Comparison of ENCODE assay signal across 25 cellular contexts in the genomic region with DNA sequence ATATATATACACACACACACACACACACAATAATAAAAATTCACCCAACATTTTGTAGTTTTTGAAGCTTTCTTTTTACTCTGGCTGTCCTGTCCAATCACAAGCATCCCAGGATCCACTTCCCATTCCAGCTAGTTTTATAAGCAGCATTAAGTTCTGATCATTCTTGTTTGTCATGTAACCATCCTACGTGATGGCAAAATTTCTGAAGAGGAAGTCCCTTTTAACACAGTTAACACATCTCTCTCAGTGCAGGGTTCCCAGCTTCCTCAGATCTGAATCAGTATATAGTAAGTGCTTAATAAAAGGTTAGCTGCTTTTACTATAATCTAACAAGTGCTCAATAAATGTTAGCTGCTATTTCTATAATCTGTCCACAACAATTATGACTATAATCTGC.
"Had no signal": no experiment of that assay in that cellular context is flagged by ENCODE, and none has a peak within 500 bp of the region (broad histone marks: within the 10 kb centered on the region; RNA-seq: fewer than 3 reads in every experiment).

No MANE protein-coding gene starts in this region.

- H3K4me3 Mint-ChIP-seq: activated CD4-positive, alpha-beta T cell treated with anti-CD3 and anti-CD28 coated beads for 36 hours; activated CD4-positive, alpha-beta T cell treated with anti-CD3 and anti-CD28 coated beads, Interleukin-2, amount 10 ng/mL, durations not matched to agents 7 days and 5 days; activated CD8-positive, alpha-beta T cell treated with anti-CD3 and anti-CD28 coated beads, Interleukin-2, amount 10 ng/mL, durations not matched to agents 7 days and 5 days; activated naive CD4-positive, alpha-beta T cell treated with anti-CD3 and anti-CD28 coated beads, Interleukin-2, amount 50 U/mL, for 24 hours; activated naive CD8-positive, alpha-beta T cell treated with anti-CD3 and anti-CD28 coated beads, Interleukin-2, amount 10 ng/mL, durations not matched to agents 7 days and 5 days; activated T-cell treated with anti-CD3 and anti-CD28 coated beads, Interleukin-2, amount 50 U/mL, for 24 hours had no signal

- H3K27me3 Mint-ChIP-seq: activated CD4-positive, alpha-beta T cell treated with anti-CD3 and anti-CD28 coated beads, Interleukin-2, amount 10 ng/mL, durations not matched to agents 7 days and 5 days; activated naive CD4-positive, alpha-beta T cell treated with anti-CD3 and anti-CD28 coated beads, Interleukin-2, amount 50 U/mL, for 24 hours; activated naive CD8-positive, alpha-beta T cell treated with anti-CD3 and anti-CD28 coated beads, Interleukin-2, amount 10 ng/mL, durations not matched to agents 7 days and 5 days; activated T-cell treated with anti-CD3 and anti-CD28 coated beads, Interleukin-2, amount 50 U/mL, for 24 hours had no signal

- ATAC-seq: activated CD4-positive, alpha-beta T cell treated with anti-CD3 and anti-CD28 coated beads for 36 hours; activated CD8-positive, alpha-beta T cell treated with anti-CD3 and anti-CD28 coated beads, Interleukin-2, amount 10 ng/mL, durations not matched to agents 7 days and 5 days; body of pancreas; K562 had no signal

- H3K27ac Mint-ChIP-seq: activated CD4-positive, alpha-beta T cell treated with anti-CD3 and anti-CD28 coated beads for 36 hours; activated CD4-positive, alpha-beta T cell treated with anti-CD3 and anti-CD28 coated beads, Interleukin-2, amount 10 ng/mL, durations not matched to agents 7 days and 5 days; activated CD8-positive, alpha-beta T cell treated with anti-CD3 and anti-CD28 coated beads, Interleukin-2, amount 10 ng/mL, durations not matched to agents 7 days and 5 days; activated naive CD4-positive, alpha-beta T cell treated with anti-CD3 and anti-CD28 coated beads, Interleukin-2, amount 50 U/mL, for 24 hours; activated naive CD8-positive, alpha-beta T cell treated with anti-CD3 and anti-CD28 coated beads, Interleukin-2, amount 10 ng/mL, durations not matched to agents 7 days and 5 days; activated T-cell treated with anti-CD3 and anti-CD28 coated beads, Interleukin-2, amount 50 U/mL, for 24 hours; activated T-helper 2 cell treated with anti-CD3 and anti-CD28 coated beads, Interferon-gamma antibody, Interleukin-2, Interleukin-4, amounts not matched to agents 10 μg/mL and 5 μg/mL and 100 μg/mL, durations not matched to agents 14 hours and 24 hours and 36 hours had no signal

- H3K4me1 Mint-ChIP-seq: activated CD4-positive, alpha-beta T cell treated with anti-CD3 and anti-CD28 coated beads for 36 hours; activated CD4-positive, alpha-beta T cell treated with anti-CD3 and anti-CD28 coated beads, Interleukin-2, amount 10 ng/mL, durations not matched to agents 7 days and 5 days; activated naive CD4-positive, alpha-beta T cell treated with anti-CD3 and anti-CD28 coated beads, Interleukin-2, amount 50 U/mL, for 24 hours; activated naive CD8-positive, alpha-beta T cell treated with anti-CD3 and anti-CD28 coated beads, Interleukin-2, amount 10 ng/mL, durations not matched to agents 7 days and 5 days had no signal

- H3K9me3 Mint-ChIP-seq: activated CD4-positive, alpha-beta T cell treated with anti-CD3 and anti-CD28 coated beads, Interleukin-2, amount 10 ng/mL, durations not matched to agents 7 days and 5 days; activated naive CD4-positive, alpha-beta T cell treated with anti-CD3 and anti-CD28 coated beads, Interleukin-2, amount 50 U/mL, for 24 hours; activated naive CD8-positive, alpha-beta T cell treated with anti-CD3 and anti-CD28 coated beads, Interleukin-2, amount 10 ng/mL, durations not matched to agents 7 days and 5 days; activated T-cell treated with anti-CD3 and anti-CD28 coated beads, Interleukin-2, amount 50 U/mL, for 24 hours; activated T-helper 2 cell treated with anti-CD3 and anti-CD28 coated beads, Interferon-gamma antibody, Interleukin-2, Interleukin-4, amounts not matched to agents 10 μg/mL and 5 μg/mL and 100 μg/mL, durations not matched to agents 14 hours and 24 hours and 36 hours had no signal

- H3K36me3 Mint-ChIP-seq: activated naive CD8-positive, alpha-beta T cell treated with anti-CD3 and anti-CD28 coated beads, Interleukin-2, amount 10 ng/mL, durations not matched to agents 7 days and 5 days had no signal

- DNase-seq: activated CD4-positive, alpha-beta T cell treated with anti-CD3 and anti-CD28 coated beads for 36 hours; activated CD4-positive, alpha-beta T cell treated with anti-CD3 and anti-CD28 coated beads, Interleukin-2, amount 10 ng/mL, durations not matched to agents 7 days and 5 days; activated CD4-positive, alpha-beta T cell treated with anti-CD3 and anti-CD28 coated beads, Interleukin-2, amount 50 U/mL, for 48 hours; activated CD8-positive, alpha-beta T cell treated with anti-CD3 and anti-CD28 coated beads, Interleukin-2, amount 10 ng/mL, durations not matched to agents 7 days and 5 days; activated gamma-delta T cell; activated naive CD4-positive, alpha-beta T cell treated with Interleukin-2 at 50 U/mL for 16 hours; activated naive CD8-positive, alpha-beta T cell treated with anti-CD3 and anti-CD28 coated beads, Interleukin-2, amount 10 ng/mL, durations not matched to agents 7 days and 5 days; activated T-cell treated with anti-CD3 and anti-CD28 coated beads, Interleukin-2, amount 50 U/mL, for 24 hours; amygdala; body of pancreas; NCI-H1092 treated with DMSO at 0.1 percent for 48 hours; NCI-H1417; NCI-H146; NCI-H187; NCI-H2029 treated with DMSO at 0.1 percent for 48 hours; NCI-H2171 treated with DMSO at 0.1 percent for 48 hours; NCI-H2227 treated with DMSO at 0.1 percent for 48 hours; NCI-H446; NCI-H524 treated with DMSO at 0.1 percent for 48 hours; OCI-M1; Right ventricle myocardium superior; T1000 had no signal
